In the genomic region with DNA sequence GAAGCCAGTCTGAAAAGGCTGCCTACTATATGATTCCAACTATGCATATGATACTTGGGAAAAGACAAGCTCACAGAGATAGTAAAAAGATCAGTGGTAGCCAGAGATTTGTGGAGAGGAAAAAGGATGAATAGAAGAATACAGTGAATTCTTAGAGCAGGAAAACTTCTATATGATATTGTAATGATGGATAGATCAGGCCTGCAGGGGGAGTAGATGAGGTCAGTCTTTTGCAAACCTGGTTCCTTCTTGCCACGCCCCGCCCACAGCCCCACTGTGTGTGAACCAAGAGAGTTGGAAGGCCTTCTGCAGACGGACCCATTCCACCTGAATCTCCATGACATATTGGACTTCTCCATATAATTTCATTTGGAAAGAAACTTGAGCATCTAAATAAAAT, we compare ENCODE assay signal across 13 cellular contexts. TPM values are rescaled to one million over a fixed set of nuclear protein-coding genes. Genes with fewer than 3 reads are reported as not detected.
DNase-seq lines count a peak whose midpoint lies in the region; ATAC-seq and TF ChIP-seq lines count a peak whose summit lies in the region.
"Had no signal": no experiment of that assay in that cellular context is flagged by ENCODE, and none has a peak within 500 bp of the region (broad histone marks: within the 10 kb centered on the region; RNA-seq: fewer than 3 reads in every experiment).

No MANE protein-coding gene starts in this region.

- H3K9ac ChIP-seq in Loucy (ENCODE audit: low read depth, low read length, poor library complexity, severe bottlenecking): no peak overlapping the region

- H3K27me3 Mint-ChIP-seq in WTC11 (ENCODE audit: low read depth): peaks cover 14% of the 10 kb centered on the region

- no peaks in the 10 kb centered on the region for H3K9me3 Mint-ChIP-seq in WTC11

- intact Hi-C loops in right cardiac atrium (cut with DNase I) (no loop called here), breast epithelium (cut with DNase I; ENCODE audit: low total_unique reads) (no loop called here)

- no peak overlapping the region for H3K4me3 Mint-ChIP-seq in WTC11

- no peaks in the 10 kb centered on the region for H3K79me2 ChIP-seq in Loucy (ENCODE audit: insufficient read depth, low read length)

- H3K4me1 Mint-ChIP-seq in WTC11: no peaks in the 10 kb centered on the region; the same call in 1 of the 2 replicates

- H3K36me3 Mint-ChIP-seq in WTC11: no peaks in the 10 kb centered on the region

- CTCF ChIA-PET in WTC11 (lab: Charles Lee): interaction anchor here (0.7 to 8.0 kb wide), 3 partner anchors 12 to 161 kb away, joined by 3 to 78 read pairs (median 3); no protein-coding TSS in a partner anchor

- TF ChIP-seq CTCF in right atrium auricular region (IDR thresholded peaks at IDR 0.05) (no peak), Loucy (conservative IDR thresholded peaks at IDR 0.05; ENCODE audit: low read length) (peak; percentile 45), WTC11 (IDR thresholded peaks at IDR 0.05) (no peak; the same call in 1 of the 2 replicates), breast epithelium (IDR thresholded peaks at IDR 0.05) (no peak)

- POLR2A ChIA-PET in WTC11 (lab: Charles Lee): no interaction called here

- DNase-seq in right cardiac atrium: peak; percentile 25 to 58 (median 54)
- no peak for DNase-seq in right atrium auricular region (ENCODE audit: low spot score)
- peak; percentile 63 for DNase-seq in WTC11 (ENCODE audit: low spot score)
- peak; percentile 9 for DNase-seq in stimulated activated CD8-positive, alpha-beta memory T cell treated with anti-CD3 and anti-CD28 coated beads, Interleukin-4, amount 100 ng/mL, for 24 hours (ENCODE audit: low read depth)
- DNase-seq in NCI-H446 (lab: John Stamatoyannopoulos, UW): no peak
- DNase-seq in NCI-H226: no peak
- DNase-seq in breast epithelium (ENCODE audit: low spot score in 2 of 2): no peak
- DNase-seq: amniotic stem cell; NCI-H1092 treated with DMSO at 0.1 percent for 48 hours; stimulated activated CD4-positive, alpha-beta T cell treated with anti-CD3 and anti-CD28 coated beads, Interleukin-4, amount 100 ng/mL, for 4 hours had no signal

- H3K36me3 ChIP-seq in right atrium auricular region (no peaks in the 10 kb centered on the region), Loucy (ENCODE audit: insufficient read depth, low read length) (no peaks in the 10 kb centered on the region), breast epithelium (no peaks in the 10 kb centered on the region)
- H3K36me3 ChIP-seq: neutrophil, thoracic aorta had no signal

- H3K4me1 ChIP-seq in right cardiac atrium (ENCODE audit: control insufficient read depth, insufficient read depth, low read length) (peaks cover 6% of the 10 kb centered on the region), right atrium auricular region (peaks cover 0 to 22% of the 10 kb centered on the region in 2 donors), Loucy (ENCODE audit: insufficient read depth, low read length, poor library complexity, severe bottlenecking) (no peaks in the 10 kb centered on the region), breast epithelium (peaks cover 0 to 6% of the 10 kb centered on the region in 2 donors)

- H3K27ac ChIP-seq in right cardiac atrium (ENCODE audit: low read length): no peak overlapping the region
- no peak overlapping the region for H3K27ac ChIP-seq in right atrium auricular region
- H3K27ac ChIP-seq in breast epithelium: peak overlapping the region in 1 of 2 donors; percentile 61
- H3K27ac ChIP-seq: neutrophil had no signal

- H3K27me3 ChIP-seq in right cardiac atrium (ENCODE audit: control insufficient read depth, insufficient read depth) (no peaks in the 10 kb centered on the region), right atrium auricular region (no peaks in the 10 kb centered on the region), Loucy (ENCODE audit: insufficient read depth, low read length, poor library complexity, severe bottlenecking) (no peaks in the 10 kb centered on the region), breast epithelium (no peaks in the 10 kb centered on the region)
- H3K27me3 ChIP-seq: neutrophil had no signal

- 83% methylated on average over 3 of the region's 3 CpGs for WGBS in right cardiac atrium

- TF ChIP-seq POLR2A in breast epithelium (IDR thresholded peaks at IDR 0.05): no peak

- no peaks in the 10 kb centered on the region for H4K20me1 ChIP-seq in Loucy (ENCODE audit: insufficient read depth, low read length, poor library complexity, severe bottlenecking)

- ATAC-seq in right cardiac atrium (no peak), WTC11 (peak; percentile 85)

- H2AFZ ChIP-seq in Loucy (ENCODE audit: low read length): no peak overlapping the region

- H3K9me3 ChIP-seq in right cardiac atrium (ENCODE audit: control insufficient read depth, low read length) (no peaks in the 10 kb centered on the region), right atrium auricular region (no peaks in the 10 kb centered on the region), Loucy (ENCODE audit: insufficient read depth, low read depth, low read length) (no peaks in the 10 kb centered on the region), breast epithelium (no peaks in the 10 kb centered on the region)
- H3K9me3 ChIP-seq: neutrophil, thoracic aorta had no signal

- H3K9me2 ChIP-seq in Loucy (replicated peaks; ENCODE audit: low read depth, low read length): no peaks in the 10 kb centered on the region

- H3K4me2 ChIP-seq in Loucy (ENCODE audit: low read depth, low read length, poor library complexity, severe bottlenecking): no peak overlapping the region

- H3F3A ChIP-seq in Loucy (ENCODE audit: low read depth): no peaks in the 10 kb centered on the region

- H3K4me3 ChIP-seq in right cardiac atrium (ENCODE audit: low read length): no peak overlapping the region
- no peak overlapping the region for H3K4me3 ChIP-seq in right atrium auricular region
- no peak overlapping the region for H3K4me3 ChIP-seq in Loucy (ENCODE audit: low read length, poor library complexity, severe bottlenecking)
- H3K4me3 ChIP-seq in breast epithelium: no peak overlapping the region
- H3K4me3 ChIP-seq: thoracic aorta had no signal

- H3K27ac Mint-ChIP-seq in WTC11: no peak overlapping the region

TF ChIP-seq in WTC11, 78 proteins besides CTCF, POLR2A, EP300 and RAD21 (continues in another document):
- no peak for TF ChIP-seq ZNF532 (CRISPR knock-in tag; IDR thresholded peaks at IDR 0.05; ENCODE audit: borderline replicate concordance)

RNA-seq across cellular contexts. Expression of gene CCL8, which starts 0.8 kb away (rescaled TPM):
- total RNA-seq in right cardiac atrium (under 1 TPM in 3 of 4 donors, not detected in 1; 0.17 to 0.84 (median 0.24) TPM), right atrium auricular region (under 1 TPM in 1 of 2 donors, not detected in 1; 0.52 TPM), WTC11 (2021) (not detected in 3 replicates), breast epithelium (1 to 10 TPM in 1 of 3 donors, under 1 TPM in 2; 0.66 to 2.6 (median 0.88) TPM)
- 0.34 TPM for polyA plus RNA-seq in right cardiac atrium

RNA-seq across cellular contexts. Expression of gene CCL11, which starts 32.9 kb away (rescaled TPM):
- total RNA-seq in right cardiac atrium (1 to 10 TPM in 1 of 4 donors, under 1 TPM in 3; 0.21 to 5.5 (median 0.82) TPM), right atrium auricular region (1 to 10 TPM in 1 of 2 donors, under 1 TPM in 1; 0.75 to 1.6 TPM), WTC11 (2021) (not detected in 3 replicates), breast epithelium (under 1 TPM in 1 of 3 donors, not detected in 2; 0.29 TPM)
- 0.36 TPM for polyA plus RNA-seq in right cardiac atrium
- total RNA-seq: thoracic aorta had no signal

RNA-seq across cellular contexts. Expression of gene CCL13, which starts 37.8 kb away (rescaled TPM):
- total RNA-seq in right cardiac atrium (1 to 10 TPM in 2 of 4 donors, under 1 TPM in 2; 0.40 to 4.3 (median 0.84) TPM), right atrium auricular region (1 to 10 TPM in 1 of 2 donors, under 1 TPM in 1; 0.90 to 1.3 TPM), WTC11 (2021) (not detected in 3 replicates), breast epithelium (1 to 10 TPM; 1.0 to 4.3 (median 2.0) TPM)
- 2.0 TPM for polyA plus RNA-seq in right cardiac atrium

RNA-seq across cellular contexts. Expression of gene CCL1, which starts 44.6 kb away (rescaled TPM):
- not detected for total RNA-seq in right cardiac atrium
- not detected for polyA plus RNA-seq in right cardiac atrium
- not detected for total RNA-seq in right atrium auricular region
- total RNA-seq in WTC11 (2021): not detected in 3 replicates
- not detected for total RNA-seq in breast epithelium
- total RNA-seq: thoracic aorta had no signal

RNA-seq across cellular contexts. Expression of gene CCL7, which starts 48.5 kb away (rescaled TPM):
- total RNA-seq in right cardiac atrium: not detected
- polyA plus RNA-seq in right cardiac atrium: not detected
- not detected for total RNA-seq in right atrium auricular region
- total RNA-seq in WTC11 (2021): not detected in 3 replicates
- not detected for total RNA-seq in breast epithelium

Comparison
In these comparisons a context has a peak if more than half of its experiments do, and no peak if none do; other contexts are left out.
1. DNase-seq: peak in right cardiac atrium (3 of 3), WTC11 (single experiment) and stimulated activated CD8-positive, alpha-beta memory T cell treated with anti-CD3 and anti-CD28 coated beads, Interleukin-4, amount 100 ng/mL, for 24 hours (single experiment); none in right atrium auricular region (single experiment), NCI-H446 (0 of 2), NCI-H226 (single experiment) and breast epithelium (0 of 2).